1 cellular context compared by ENCODE assay signal in genomic region chr2:10954856-10955818, GRCh38.
TF ChIP-seq lines count a peak whose summit lies in the region.

No MANE protein-coding gene starts in this region.

TF ChIP-seq in HepG2, 621 proteins besides CTCF, POLR2A, EP300 and RAD21:
- 0 out of 2 replicates have a peak, but pooled peaks have one; percentile 39 for TF ChIP-seq MNT (IDR thresholded peaks at IDR 0.05)
- no peak for TF ChIP-seq NBN (conservative IDR thresholded peaks at IDR 0.05)
- no peak for TF ChIP-seq RCOR2 (CRISPR knock-in tag; IDR thresholded peaks at IDR 0.05)
- TF ChIP-seq, protein P1, sequence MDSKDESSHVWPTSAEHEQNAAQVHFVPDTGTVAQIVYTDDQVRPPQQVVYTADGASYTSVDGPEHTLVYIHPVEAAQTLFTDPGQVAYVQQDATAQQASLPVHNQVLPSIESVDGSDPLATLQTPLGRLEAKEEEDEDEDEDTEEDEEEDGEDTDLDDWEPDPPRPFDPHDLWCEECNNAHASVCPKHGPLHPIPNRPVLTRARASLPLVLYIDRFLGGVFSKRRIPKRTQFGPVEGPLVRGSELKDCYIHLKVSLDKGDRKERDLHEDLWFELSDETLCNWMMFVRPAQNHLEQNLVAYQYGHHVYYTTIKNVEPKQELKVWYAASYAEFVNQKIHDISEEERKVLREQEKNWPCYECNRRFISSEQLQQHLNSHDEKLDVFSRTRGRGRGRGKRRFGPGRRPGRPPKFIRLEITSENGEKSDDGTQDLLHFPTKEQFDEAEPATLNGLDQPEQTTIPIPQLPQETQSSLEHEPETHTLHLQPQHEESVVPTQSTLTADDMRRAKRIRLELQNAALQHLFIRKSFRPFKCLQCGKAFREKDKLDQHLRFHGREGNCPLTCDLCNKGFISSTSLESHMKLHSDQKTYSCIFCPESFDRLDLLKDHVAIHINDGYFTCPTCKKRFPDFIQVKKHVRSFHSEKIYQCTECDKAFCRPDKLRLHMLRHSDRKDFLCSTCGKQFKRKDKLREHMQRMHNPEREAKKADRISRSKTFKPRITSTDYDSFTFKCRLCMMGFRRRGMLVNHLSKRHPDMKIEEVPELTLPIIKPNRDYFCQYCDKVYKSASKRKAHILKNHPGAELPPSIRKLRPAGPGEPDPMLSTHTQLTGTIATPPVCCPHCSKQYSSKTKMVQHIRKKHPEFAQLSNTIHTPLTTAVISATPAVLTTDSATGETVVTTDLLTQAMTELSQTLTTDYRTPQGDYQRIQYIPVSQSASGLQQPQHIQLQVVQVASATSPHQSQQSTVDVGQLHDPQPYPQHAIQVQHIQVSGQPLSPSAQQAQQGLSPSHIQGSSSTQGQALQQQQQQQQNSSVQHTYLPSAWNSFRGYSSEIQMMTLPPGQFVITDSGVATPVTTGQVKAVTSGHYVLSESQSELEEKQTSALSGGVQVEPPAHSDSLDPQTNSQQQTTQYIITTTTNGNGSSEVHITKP (CRISPR knock-in tag; IDR thresholded peaks at IDR 0.05; ENCODE audit: low read depth), result no peak
- TF ChIP-seq ZNF430 (CRISPR knock-in tag; IDR thresholded peaks at IDR 0.05), result no peak
- no peak for TF ChIP-seq ZBTB39 (CRISPR knock-in tag; IDR thresholded peaks at IDR 0.05)
